In the genomic region with DNA sequence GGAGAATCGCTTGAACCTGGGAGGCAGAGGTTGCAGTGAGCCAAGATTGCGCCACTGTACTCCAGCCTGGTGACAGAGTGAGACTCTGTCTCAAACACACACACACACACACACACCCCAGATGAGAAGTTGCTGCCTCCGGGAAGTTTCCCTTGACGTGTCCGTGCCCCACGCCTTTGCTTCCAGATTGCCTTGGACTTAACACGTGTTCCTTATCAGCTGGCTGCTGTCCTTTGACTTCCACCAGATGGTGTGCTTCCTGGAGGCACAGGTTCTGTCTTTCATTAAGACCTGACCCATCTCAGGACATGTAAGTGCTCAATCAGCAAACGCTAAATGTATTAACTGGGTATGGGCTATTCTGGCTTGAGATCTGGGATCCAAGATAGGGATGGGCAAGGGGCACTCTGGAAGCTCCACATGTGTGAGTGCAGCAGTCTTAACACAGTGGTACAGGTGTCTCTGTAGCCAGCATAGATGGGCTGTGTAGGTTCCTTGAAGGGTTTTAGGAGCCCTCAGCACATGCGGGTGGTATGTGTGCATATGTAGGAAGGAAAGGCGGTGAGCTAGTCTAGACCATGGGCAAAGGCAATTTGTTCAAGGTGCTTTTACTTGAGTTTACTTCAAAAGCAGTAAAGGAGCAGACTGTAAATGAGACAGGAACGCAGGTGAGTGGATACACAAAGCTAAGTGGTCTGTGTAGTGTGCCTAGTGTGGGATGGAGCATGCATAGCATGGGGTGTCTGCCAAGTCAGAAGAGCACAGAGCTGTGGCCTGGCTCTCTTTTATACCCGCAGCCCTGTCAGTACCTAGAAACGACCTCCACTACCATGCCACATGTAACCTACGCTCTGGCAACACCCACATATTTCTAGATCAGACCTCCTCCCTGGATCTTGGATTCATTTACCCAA, we compare ENCODE assay signal across 1 cellular context.
A peak's percentile ranks its signal among the peaks of the same experiment; 100 is the strongest.
TF ChIP-seq lines count a peak whose summit lies in the region.

No MANE protein-coding gene starts in this region.

TF ChIP-seq in HepG2, 621 proteins besides CTCF, POLR2A, EP300 and RAD21:
- TF ChIP-seq ZNF101 (CRISPR knock-in tag; IDR thresholded peaks at IDR 0.05; ENCODE audit: borderline replicate concordance, low read depth) (no peak), PHF8 (CRISPR knock-in tag; IDR thresholded peaks at IDR 0.05) (0 out of 2 replicates have a peak, but pooled peaks have one; percentile 2), MAFG (CRISPR knock-in tag; IDR thresholded peaks at IDR 0.05) (no peak), POLR2AphosphoS2 (IDR thresholded peaks at IDR 0.05; ENCODE audit: low read depth, low read length) (peak; percentile 60; the same call in 1 of the 2 replicates), PHF21A (CRISPR knock-in tag; IDR thresholded peaks at IDR 0.05) (no peak), ZNF850 (CRISPR knock-in tag; conservative IDR thresholded peaks at IDR 0.05) (no peak), RBM39 (IDR thresholded peaks at IDR 0.05; ENCODE audit: low read depth, low read length, poor library complexity, severe bottlenecking) (no peak), ZNF839 (CRISPR knock-in tag; IDR thresholded peaks at IDR 0.05; ENCODE audit: borderline replicate concordance) (no peak), ZFP62 (CRISPR knock-in tag; IDR thresholded peaks at IDR 0.05) (no peak), MAFK (conservative IDR thresholded peaks at IDR 0.05 in 1 of 2, IDR thresholded peaks at IDR 0.05 in 1 of 2; ENCODE audit: low read length in 2 of 2) (peak; percentile 15 to 25; a peak in 2 of 4 replicates), ZNF773 (CRISPR knock-in tag; IDR thresholded peaks at IDR 0.05; ENCODE audit: borderline replicate concordance) (no peak), ZNF766 (CRISPR knock-in tag; IDR thresholded peaks at IDR 0.05; ENCODE audit: borderline replicate concordance) (no peak), ZNF674 (CRISPR knock-in tag; IDR thresholded peaks at IDR 0.05; ENCODE audit: low read depth) (no peak), ZNF17 (CRISPR knock-in tag; IDR thresholded peaks at IDR 0.05) (no peak), MAFF (IDR thresholded peaks at IDR 0.05; ENCODE audit: low read depth, low read length) (0 out of 2 replicates have a peak, but pooled peaks have one; percentile 10), RFX5 (IDR thresholded peaks at IDR 0.05; ENCODE audit: low read depth, low read length) (no peak), KDM6A (CRISPR knock-in tag; IDR thresholded peaks at IDR 0.05; ENCODE audit: low read depth) (no peak), SATB2 (CRISPR knock-in tag; IDR thresholded peaks at IDR 0.05) (no peak)
- TF ChIP-seq, protein P1, sequence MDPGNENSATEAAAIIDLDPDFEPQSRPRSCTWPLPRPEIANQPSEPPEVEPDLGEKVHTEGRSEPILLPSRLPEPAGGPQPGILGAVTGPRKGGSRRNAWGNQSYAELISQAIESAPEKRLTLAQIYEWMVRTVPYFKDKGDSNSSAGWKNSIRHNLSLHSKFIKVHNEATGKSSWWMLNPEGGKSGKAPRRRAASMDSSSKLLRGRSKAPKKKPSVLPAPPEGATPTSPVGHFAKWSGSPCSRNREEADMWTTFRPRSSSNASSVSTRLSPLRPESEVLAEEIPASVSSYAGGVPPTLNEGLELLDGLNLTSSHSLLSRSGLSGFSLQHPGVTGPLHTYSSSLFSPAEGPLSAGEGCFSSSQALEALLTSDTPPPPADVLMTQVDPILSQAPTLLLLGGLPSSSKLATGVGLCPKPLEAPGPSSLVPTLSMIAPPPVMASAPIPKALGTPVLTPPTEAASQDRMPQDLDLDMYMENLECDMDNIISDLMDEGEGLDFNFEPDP (CRISPR knock-in tag; conservative IDR thresholded peaks at IDR 0.05): no peak
- TF ChIP-seq, protein P2, sequence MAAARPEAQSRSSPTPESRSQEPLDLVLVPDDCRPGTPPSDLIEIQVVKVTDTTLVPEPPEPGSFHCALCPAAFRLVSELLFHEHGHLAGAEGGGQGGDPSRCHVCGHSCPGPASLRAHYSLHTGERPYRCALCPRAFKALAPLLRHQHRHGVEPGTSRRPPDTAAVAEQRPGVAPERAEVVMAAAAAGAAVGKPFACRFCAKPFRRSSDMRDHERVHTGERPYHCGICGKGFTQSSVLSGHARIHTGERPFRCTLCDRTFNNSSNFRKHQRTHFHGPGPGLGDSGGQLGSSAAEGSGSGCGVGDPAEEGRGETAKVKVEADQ (CRISPR knock-in tag; IDR thresholded peaks at IDR 0.05; ENCODE audit: borderline replicate concordance): no peak
- TF ChIP-seq, protein P3, sequence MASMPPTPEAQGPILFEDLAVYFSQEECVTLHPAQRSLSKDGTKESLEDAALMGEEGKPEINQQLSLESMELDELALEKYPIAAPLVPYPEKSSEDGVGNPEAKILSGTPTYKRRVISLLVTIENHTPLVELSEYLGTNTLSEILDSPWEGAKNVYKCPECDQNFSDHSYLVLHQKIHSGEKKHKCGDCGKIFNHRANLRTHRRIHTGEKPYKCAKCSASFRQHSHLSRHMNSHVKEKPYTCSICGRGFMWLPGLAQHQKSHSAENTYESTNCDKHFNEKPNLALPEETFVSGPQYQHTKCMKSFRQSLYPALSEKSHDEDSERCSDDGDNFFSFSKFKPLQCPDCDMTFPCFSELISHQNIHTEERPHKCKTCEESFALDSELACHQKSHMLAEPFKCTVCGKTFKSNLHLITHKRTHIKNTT (CRISPR knock-in tag; IDR thresholded peaks at IDR 0.05): no peak
